8 cellular contexts compared by ENCODE assay signal in genomic region chr10:114172776-114173555, GRCh38. TPM values are rescaled to one million over a fixed set of nuclear protein-coding genes. Genes with fewer than 3 reads are reported as not detected.
DNase-seq lines count a peak whose midpoint lies in the region; ATAC-seq and TF ChIP-seq lines count a peak whose summit lies in the region.

No MANE protein-coding gene starts in this region.

- in situ Hi-C loops in mammary epithelial cell (cut with MboI; ENCODE audit: low sequenced_read_pairs in 2 of 2) = loop anchor here in 1 of 2 donors (25.0 kb wide), 1 partner anchor 239 kb away; the partner anchor contains the start of gene AFAP1L2

- H3K4me3 ChIP-seq in AG04449 (ENCODE audit: low read depth, low read length) (peak overlapping the region; percentile 98), mammary epithelial cell (replicated peaks in 1 of 3; ENCODE audit: insufficient read depth in 1 of 3, low read depth in 2 of 3, low read length in 3 of 3) (peak overlapping the region; percentile 90 to 99 (median 99)), mesenchymal stem cell (ENCODE audit: insufficient read depth in 1 of 2, low read depth in 1 of 2, low read length in 2 of 2) (peak overlapping the region in 1 of 2 experiments; percentile 96), uterus (peak overlapping the region; percentile 84 to 98)

- H3K9ac ChIP-seq in mammary epithelial cell (ENCODE audit: insufficient read depth, low read length) (peak overlapping the region; percentile 97), mesenchymal stem cell (ENCODE audit: low read length) (peak overlapping the region; percentile 97)

- H4K8ac ChIP-seq in mesenchymal stem cell (ENCODE audit: low read length) = no peak overlapping the region

- peak overlapping the region; percentile 78 to 99 (median 96) for H3K27ac Mint-ChIP-seq in IgD-negative memory B cell

- intact Hi-C loops in mammary epithelial cell (cut with micrococcal nuclease) (loop anchor here (5.0 to 10.0 kb wide), 2 partner anchors 114 to 262 kb away; no protein-coding TSS in a partner anchor), uterus (cut with DNase I; ENCODE audit: low total_unique reads) (no loop called here)

- H3K4me3 Mint-ChIP-seq in IgD-negative memory B cell = peak overlapping the region; percentile 95 to 99 (median 98)

- H3K14ac ChIP-seq in mesenchymal stem cell (ENCODE audit: low read length in 2 of 2) = no peak overlapping the region

- H3K23ac ChIP-seq in mesenchymal stem cell (ENCODE audit: low read length in 2 of 2) = no peak overlapping the region

- no peak for TF ChIP-seq POLR2A in uterus (IDR thresholded peaks at IDR 0.05)

- H2AFZ ChIP-seq in mammary epithelial cell (ENCODE audit: low read depth, low read length) = peak overlapping the region; percentile 96
- no peak overlapping the region for H2AFZ ChIP-seq in mesenchymal stem cell (ENCODE audit: low read depth, low read length)

- no peaks in the 10 kb centered on the region for H3K27me3 ChIP-seq in mammary epithelial cell (ENCODE audit: insufficient read depth, low read length)
- no peaks in the 10 kb centered on the region for H3K27me3 ChIP-seq in mesenchymal stem cell (ENCODE audit: control insufficient read depth in 1 of 2, insufficient read depth in 1 of 2, low read length in 2 of 2)
- no peaks in the 10 kb centered on the region for H3K27me3 ChIP-seq in uterus

- H4K91ac ChIP-seq in mesenchymal stem cell (ENCODE audit: low read length) = no peak overlapping the region

- peaks cover 59% of the 10 kb centered on the region for H3K79me2 ChIP-seq in mammary epithelial cell (ENCODE audit: insufficient read depth, low read length)

- no peak overlapping the region for H2BK120ac ChIP-seq in mesenchymal stem cell (ENCODE audit: low read depth, low read length)

- no peak for ATAC-seq in GM21723 (IDR thresholded peaks at IDR 0.05; ENCODE audit: unreplicated experiment)

- peak overlapping the region; percentile 88 for H3K27ac ChIP-seq in mammary epithelial cell (ENCODE audit: insufficient read depth, low read depth, low read length)
- H3K27ac ChIP-seq in mesenchymal stem cell (ENCODE audit: low read length, poor library complexity, severe bottlenecking) = no peak overlapping the region
- H3K27ac ChIP-seq in uterus = peak overlapping the region; percentile 92 to 97

- no peak overlapping the region for H2BK15ac ChIP-seq in mesenchymal stem cell (ENCODE audit: low read depth, poor library complexity, severe bottlenecking)

- DNase-seq in AG04449 (ENCODE audit: low read depth, low spot score) (no peak), mammary epithelial cell (peak; percentile 38), mesenchymal stem cell (peak; percentile 31), uterus (no peak), GM19240 (ENCODE audit: insufficient read length, low spot score) (no peak)
- no peak for DNase-seq in stimulated activated CD4-positive, alpha-beta T cell treated with anti-CD3 and anti-CD28 coated beads, Interleukin-12 subunit alpha, Interleukin-12 subunit beta, amount 100 ng/mL, for 4 hours

- H2BK12ac ChIP-seq in mesenchymal stem cell (ENCODE audit: low read length in 2 of 2) = no peak overlapping the region

- H3K79me1 ChIP-seq in mesenchymal stem cell (replicated peaks; ENCODE audit: low read length, poor library complexity, severe bottlenecking) = peaks cover 5% of the 10 kb centered on the region

- POLR2A ChIA-PET in AG04449 (lab: Yijun Ruan, JAX) = no interaction called here

- dilution Hi-C loops in mammary epithelial cell (cut with HindIII; ENCODE audit: low sequenced_read_pairs) = no loop called here

- WGBS in mammary epithelial cell (ENCODE audit: low coverage, missing lambda C conversion rate) = 2% methylated on average over 9 of the region's 9 CpGs
- 67% methylated on average over 4 of the region's 9 CpGs for WGBS in mesenchymal stem cell

- TF ChIP-seq CTCF in AG04449 (IDR thresholded peaks at IDR 0.05; ENCODE audit: insufficient read depth, low read length, missing control alignments) (no peak), mammary epithelial cell (conservative IDR thresholded peaks at IDR 0.05 in 1 of 2, IDR thresholded peaks at IDR 0.05 in 1 of 2; ENCODE audit: extremely low read depth in 1 of 2, insufficient read depth in 1 of 2, low read depth in 1 of 2, low read length in 2 of 2) (no peak), uterus (IDR thresholded peaks at IDR 0.05) (no peak)

- H2BK5ac ChIP-seq in mesenchymal stem cell (ENCODE audit: low read depth, low read length, poor library complexity, severe bottlenecking) = no peak overlapping the region

- H3K9me3 ChIP-seq in mammary epithelial cell (replicated peaks; ENCODE audit: insufficient read depth, low read length) = peaks cover 5% of the 10 kb centered on the region
- peaks cover 6% of the 10 kb centered on the region for H3K9me3 ChIP-seq in mesenchymal stem cell (ENCODE audit: control insufficient read depth, low read length)
- no peaks in the 10 kb centered on the region for H3K9me3 ChIP-seq in uterus

- no peak overlapping the region for H3K18ac ChIP-seq in mesenchymal stem cell (ENCODE audit: low read depth in 1 of 2, low read length in 2 of 2)

- peaks cover 2 to 7% (median 2%) of the 10 kb centered on the region in 3 donors for H3K9me3 Mint-ChIP-seq in IgD-negative memory B cell

- H3K4me1 ChIP-seq in mammary epithelial cell (ENCODE audit: insufficient read depth, low read length) (peaks cover 9% of the 10 kb centered on the region), mesenchymal stem cell (ENCODE audit: control insufficient read depth, insufficient read depth, low read depth, low read length) (peaks cover 2% of the 10 kb centered on the region), uterus (peaks cover 0 to 4% of the 10 kb centered on the region in 2 donors)

- no peaks in the 10 kb centered on the region for H4K20me1 ChIP-seq in mammary epithelial cell (ENCODE audit: insufficient read depth, low read length)

- no peaks in the 10 kb centered on the region for H3K27me3 Mint-ChIP-seq in IgD-negative memory B cell

- H3K36me3 ChIP-seq in mammary epithelial cell (ENCODE audit: insufficient read depth, low read length) (no peaks in the 10 kb centered on the region), mesenchymal stem cell (ENCODE audit: control insufficient read depth in 1 of 2, insufficient read depth in 2 of 2, low read depth in 1 of 2, low read length in 2 of 2) (no peaks in the 10 kb centered on the region), uterus (no peaks in the 10 kb centered on the region)

- H3K4me2 ChIP-seq in mammary epithelial cell (ENCODE audit: insufficient read depth, low read depth, low read length) (peak overlapping the region; percentile 81), mesenchymal stem cell (ENCODE audit: low read length, poor library complexity, severe bottlenecking) (peak overlapping the region; percentile 72)

- peaks cover 31 to 38% (median 36%) of the 10 kb centered on the region in 3 donors for H3K4me1 Mint-ChIP-seq in IgD-negative memory B cell

- no TSS peak for BruUV-seq in mammary epithelial cell (replicated peaks; lab: Mats Ljungman, UMichigan)

- peaks cover 8% of the 10 kb centered on the region for H3K36me3 Mint-ChIP-seq in IgD-negative memory B cell

- no peak overlapping the region for H3K4ac ChIP-seq in mesenchymal stem cell (ENCODE audit: low read depth in 1 of 2, low read length in 2 of 2)

- CTCF ChIA-PET in AG04449 (lab: Yijun Ruan, JAX) = interaction anchor here (1.1 to 1.4 kb wide), 2 partner anchors 9 to 131 kb away, joined by 3 to 6 read pairs; no protein-coding TSS in a partner anchor
- CTCF ChIA-PET in mammary epithelial cell (lab: Charles Lee; ENCODE audit: low non-redundant PET) = no interaction called here

- H2AK5ac ChIP-seq in mesenchymal stem cell (ENCODE audit: low read length, severe bottlenecking) = no peak overlapping the region

RNA-seq across cellular contexts. Expression of gene CCDC186, which starts 1.0 kb away (rescaled TPM):
- polyA plus RNA-seq in IgD-negative memory B cell (22.6 TPM), mammary epithelial cell (4.6 TPM)
- total RNA-seq in mammary epithelial cell (10 to 100 TPM; 19.8 to 22.9 TPM), uterus (10 to 100 TPM in 3 of 4 donors, 1 to 10 TPM in 1; 7.6 to 52.6 (median 24.9) TPM)
- polyA minus RNA-seq in mammary epithelial cell = 3.7 TPM
- polyA plus RNA-seq in mesenchymal stem cell (2013, experiment 1 of 2) = 17.8 TPM
- 17.9 TPM for polyA plus RNA-seq in mesenchymal stem cell (2013, experiment 2 of 2)

RNA-seq across cellular contexts. Expression of gene TDRD1, which starts 6.2 kb away (rescaled TPM):
- polyA plus RNA-seq in IgD-negative memory B cell (not detected), mammary epithelial cell (not detected)
- total RNA-seq in mammary epithelial cell (under 1 TPM in 1 of 2 donors, not detected in 1; 0.17 TPM), uterus (1 to 10 TPM in 1 of 4 donors, under 1 TPM in 1, not detected in 2; 0.49 to 1.5 TPM)
- not detected for polyA minus RNA-seq in mammary epithelial cell
- polyA plus RNA-seq in mesenchymal stem cell (2013, experiment 1 of 2) = not detected
- polyA plus RNA-seq in mesenchymal stem cell (2013, experiment 2 of 2) = not detected

Comparison
In these comparisons a context has a peak if more than half of its experiments do, and no peak if none do; other contexts are left out.
1. DNase-seq: peak in mammary epithelial cell (single experiment) and mesenchymal stem cell (single experiment); none in AG04449 (single experiment), uterus (0 of 2), GM19240 (single experiment) and stimulated activated CD4-positive, alpha-beta T cell treated with anti-CD3 and anti-CD28 coated beads, Interleukin-12 subunit alpha, Interleukin-12 subunit beta, amount 100 ng/mL, for 4 hours (single experiment).